ENCODE assay signal across 8 cellular contexts in the genomic region with DNA sequence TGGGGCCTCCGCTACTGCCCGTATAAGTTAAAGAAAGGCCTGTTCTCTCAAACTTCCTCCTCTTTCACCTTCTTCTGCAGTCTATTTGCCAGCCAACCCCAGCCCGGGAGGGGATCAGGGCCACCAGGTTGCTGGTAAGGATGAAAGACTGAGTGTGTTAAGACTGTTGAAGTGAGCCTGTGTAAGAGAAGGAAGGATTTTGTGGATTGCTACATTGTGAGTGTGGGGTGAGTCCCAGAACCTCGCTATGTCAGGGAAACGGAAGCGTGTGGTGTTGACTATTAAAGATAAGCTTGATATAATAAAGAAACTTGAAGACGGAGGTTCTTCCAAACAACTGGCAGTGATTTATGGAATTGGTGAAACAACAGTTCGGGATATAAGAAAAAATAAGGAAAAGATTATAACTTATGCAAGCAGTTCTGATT. TPM values are rescaled to one million over a fixed set of nuclear protein-coding genes. Genes with fewer than 3 reads are reported as not detected.
A peak's percentile ranks its signal among the peaks of the same experiment; 100 is the strongest.
DNase-seq lines count a peak whose midpoint lies in the region; ATAC-seq and TF ChIP-seq lines count a peak whose summit lies in the region.

No MANE protein-coding gene starts in this region.

- peaks cover 11% of the 10 kb centered on the region for H3K9me3 Mint-ChIP-seq in activated T-cell treated with anti-CD3 and anti-CD28 coated beads, Interleukin-2, amount 50 U/mL, for 4 hours
- H3K9me3 Mint-ChIP-seq in activated T-helper 17 cell treated with anti-CD3 and anti-CD28 coated beads, Interleukin-2, amount 50 U/mL, for 72 hours, result no peaks in the 10 kb centered on the region

- no peaks in the 10 kb centered on the region for H3K27me3 Mint-ChIP-seq in activated T-cell treated with anti-CD3 and anti-CD28 coated beads, Interleukin-2, amount 50 U/mL, for 4 hours (ENCODE audit: low read depth)
- H3K27me3 Mint-ChIP-seq in activated T-helper 17 cell treated with anti-CD3 and anti-CD28 coated beads, Interleukin-2, amount 50 U/mL, for 72 hours, result no peaks in the 10 kb centered on the region

- H3K27ac ChIP-seq in hepatocyte (peak overlapping the region; percentile 94), skin epidermis (peak overlapping the region in 20 of 21 experiments; percentile 77 to 96 (median 90))

- no peaks in the 10 kb centered on the region for H3K27me3 ChIP-seq in hepatocyte

- peak overlapping the region; percentile 97 for H3K4me3 Mint-ChIP-seq in activated T-cell treated with anti-CD3 and anti-CD28 coated beads, Interleukin-2, amount 50 U/mL, for 4 hours
- peak overlapping the region; percentile 95 for H3K4me3 Mint-ChIP-seq in activated T-helper 17 cell treated with anti-CD3 and anti-CD28 coated beads, Interleukin-2, amount 50 U/mL, for 72 hours

- peaks cover 52% of the 10 kb centered on the region for H3K79me2 ChIP-seq in hepatocyte

- no peak for TF ChIP-seq CTCF in hepatocyte (IDR thresholded peaks at IDR 0.05; ENCODE audit: poor library complexity)

- peak overlapping the region; percentile 77 for H2AFZ ChIP-seq in hepatocyte

- no peak for ATAC-seq in activated T-cell treated with anti-CD3 and anti-CD28 coated beads, Interleukin-2, amount 50 U/mL, for 4 hours
- peak; percentile 1 for ATAC-seq in activated T-helper 17 cell treated with anti-CD3 and anti-CD28 coated beads, Interleukin-2, amount 50 U/mL, for 72 hours (replicated peaks)
- no peak for ATAC-seq in HG02759 (IDR thresholded peaks at IDR 0.05; ENCODE audit: unreplicated experiment)

- H3K9me2 ChIP-seq in hepatocyte (replicated peaks; ENCODE audit: insufficient read depth), result no peaks in the 10 kb centered on the region

- H3K36me3 Mint-ChIP-seq in activated T-cell treated with anti-CD3 and anti-CD28 coated beads, Interleukin-2, amount 50 U/mL, for 4 hours (ENCODE audit: insufficient read depth), result peaks cover 19% of the 10 kb centered on the region
- H3K36me3 Mint-ChIP-seq in activated T-helper 17 cell treated with anti-CD3 and anti-CD28 coated beads, Interleukin-2, amount 50 U/mL, for 72 hours (ENCODE audit: low read depth), result peaks cover 27% of the 10 kb centered on the region

- peaks cover 7% of the 10 kb centered on the region for H3K4me1 ChIP-seq in hepatocyte (ENCODE audit: insufficient read depth)

- H3K27ac Mint-ChIP-seq in activated T-helper 17 cell treated with anti-CD3 and anti-CD28 coated beads, Interleukin-2, amount 50 U/mL, for 72 hours, result peak overlapping the region; percentile 94

- H3K4me3 ChIP-seq in hepatocyte (peak overlapping the region; percentile 70), skin epidermis (peak overlapping the region; percentile 58 to 96 (median 83))

- no peaks in the 10 kb centered on the region for H3K9me3 ChIP-seq in hepatocyte (ENCODE audit: low read depth)

- no peaks in the 10 kb centered on the region for H3K36me3 ChIP-seq in hepatocyte (replicated peaks; ENCODE audit: insufficient read depth, low read depth)

- peak overlapping the region; percentile 84 for H3K4me2 ChIP-seq in hepatocyte

- no peak for DNase-seq in activated T-cell treated with anti-CD3 and anti-CD28 coated beads, Interleukin-2, amount 50 U/mL, for 4 hours
- DNase-seq in activated T-cell treated with anti-CD3 and anti-CD28 coated beads, Interleukin-2, amount 50 U/mL, for 48 hours, result no peak
- DNase-seq in hepatocyte (ENCODE audit: low spot score) (no peak), GM19238 (ENCODE audit: insufficient read length, low spot score) (no peak), DMS53 treated with DMSO at 0.1 percent for 48 hours (lab: John Stamatoyannopoulos, UW; ENCODE audit: unreplicated experiment) (no peak)

- WGBS in hepatocyte (ENCODE audit: low lambda C conversion rate, missing lambda C conversion rate), result 34% methylated on average over 8 of the region's 8 CpGs

- peaks cover 57% of the 10 kb centered on the region for H3K4me1 Mint-ChIP-seq in activated T-cell treated with anti-CD3 and anti-CD28 coated beads, Interleukin-2, amount 50 U/mL, for 4 hours (ENCODE audit: low read depth)
- H3K4me1 Mint-ChIP-seq in activated T-helper 17 cell treated with anti-CD3 and anti-CD28 coated beads, Interleukin-2, amount 50 U/mL, for 72 hours, result peaks cover 15% of the 10 kb centered on the region

- H4K20me1 ChIP-seq in hepatocyte (ENCODE audit: insufficient read depth, poor library complexity, severe bottlenecking), result no peaks in the 10 kb centered on the region

RNA-seq across cellular contexts. Expression of gene JRKL, which starts 0.6 kb away (rescaled TPM):
- 10 to 100 TPM in 1 of 3 donors, 1 to 10 TPM in 2; 8.9 to 11.4 (median 9.4) TPM for total RNA-seq in activated T-cell treated with anti-CD3 and anti-CD28 coated beads, Interleukin-2, amount 50 U/mL, for 4 hours
- total RNA-seq in activated T-helper 17 cell treated with anti-CD3 and anti-CD28 coated beads, Interleukin-2, amount 50 U/mL, for 72 hours, result 10 to 100 TPM in 1 of 2 donors, 1 to 10 TPM in 1; 7.3 to 12.8 TPM
- total RNA-seq in hepatocyte, result 8.4 and 9.5 TPM in 2 replicates
- 5.4 and 5.5 TPM in 2 replicates for polyA plus RNA-seq in hepatocyte

RNA-seq across cellular contexts. Expression of gene CCDC82, which starts 0.7 kb away (rescaled TPM):
- 10 to 100 TPM; 17.6 to 23.8 (median 20.7) TPM for total RNA-seq in activated T-cell treated with anti-CD3 and anti-CD28 coated beads, Interleukin-2, amount 50 U/mL, for 4 hours
- 10 to 100 TPM; 25.1 to 29.0 TPM for total RNA-seq in activated T-helper 17 cell treated with anti-CD3 and anti-CD28 coated beads, Interleukin-2, amount 50 U/mL, for 72 hours
- 15.4 and 16.3 TPM in 2 replicates for total RNA-seq in hepatocyte
- polyA plus RNA-seq in hepatocyte, result 12.7 and 15.4 TPM in 2 replicates

RNA-seq across cellular contexts. Expression of gene MAML2, which starts 47.4 kb away (rescaled TPM):
- 10 to 100 TPM; 27.3 to 29.8 (median 29.2) TPM for total RNA-seq in activated T-cell treated with anti-CD3 and anti-CD28 coated beads, Interleukin-2, amount 50 U/mL, for 4 hours
- 10 to 100 TPM; 11.2 to 17.4 TPM for total RNA-seq in activated T-helper 17 cell treated with anti-CD3 and anti-CD28 coated beads, Interleukin-2, amount 50 U/mL, for 72 hours
- total RNA-seq in hepatocyte, result 14.0 and 15.3 TPM in 2 replicates
- polyA plus RNA-seq in hepatocyte, result 4.7 and 5.8 TPM in 2 replicates
